27 cellular contexts compared by ENCODE assay signal in the genomic region with DNA sequence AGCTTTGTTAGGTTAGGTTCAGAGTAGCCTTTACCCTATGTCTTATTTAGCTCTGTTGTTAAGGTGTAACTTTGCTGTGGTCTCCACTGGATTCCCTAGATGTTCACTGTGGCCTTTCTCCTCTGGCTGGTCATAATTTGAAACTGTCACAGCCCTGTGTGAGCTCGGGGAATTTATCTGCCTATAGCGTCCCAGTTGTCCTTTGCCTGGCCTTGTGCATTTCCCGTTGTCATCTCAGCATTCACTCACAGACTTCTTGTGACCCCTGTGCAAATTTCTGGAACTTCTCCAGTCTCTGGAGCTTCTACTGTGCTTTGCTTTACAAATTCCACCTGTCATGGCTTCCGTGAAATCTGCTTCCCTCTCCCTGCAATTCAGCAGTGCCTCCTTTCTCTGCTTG.
"Had no signal": no experiment of that assay in that cellular context is flagged by ENCODE, and none has a peak within 500 bp of the region (broad histone marks: within the 10 kb centered on the region; RNA-seq: fewer than 3 reads in every experiment).

No MANE protein-coding gene starts in this region.

- ATAC-seq: activated CD8-positive, alpha-beta T cell treated with anti-CD3 and anti-CD28 coated beads, Interleukin-2, amount 10 ng/mL, durations not matched to agents 7 days and 5 days; body of pancreas had no signal

- H2AFZ ChIP-seq: PC-9 had no signal

- H3K4me2 ChIP-seq: PC-9, SK-N-SH had no signal

- H3K27me3 ChIP-seq: body of pancreas, breast epithelium, SJSA1 had no signal

- H3K9me3 ChIP-seq: body of pancreas, breast epithelium, SJSA1, SK-N-SH had no signal

- H3K4me1 ChIP-seq: breast epithelium had no signal

- H3K4me1 Mint-ChIP-seq: activated CD4-positive, alpha-beta T cell treated with anti-CD3 and anti-CD28 coated beads, Interleukin-2, amount 10 ng/mL, durations not matched to agents 24 days and 14 days; activated naive CD4-positive, alpha-beta T cell treated with anti-CD3 and anti-CD28 coated beads, Interleukin-2, amount 50 U/mL, for 24 hours; activated naive CD8-positive, alpha-beta T cell treated with anti-CD3 and anti-CD28 coated beads, Interleukin-2, amount 10 ng/mL, durations not matched to agents 7 days and 5 days had no signal

- H3K27me3 Mint-ChIP-seq: activated naive CD4-positive, alpha-beta T cell treated with anti-CD3 and anti-CD28 coated beads, Interleukin-2, amount 50 U/mL, for 24 hours; activated naive CD8-positive, alpha-beta T cell treated with anti-CD3 and anti-CD28 coated beads, Interleukin-2, amount 10 ng/mL, durations not matched to agents 7 days and 5 days; activated T-cell treated with anti-CD3 and anti-CD28 coated beads, Interleukin-2, amount 50 U/mL, for 24 hours had no signal

- H3K27ac Mint-ChIP-seq: activated CD4-positive, alpha-beta T cell treated with anti-CD3 and anti-CD28 coated beads, Interleukin-2, amount 10 ng/mL, durations not matched to agents 24 days and 14 days; activated CD8-positive, alpha-beta T cell treated with anti-CD3 and anti-CD28 coated beads, Interleukin-2, amount 10 ng/mL, durations not matched to agents 7 days and 5 days; activated naive CD4-positive, alpha-beta T cell treated with anti-CD3 and anti-CD28 coated beads, Interleukin-2, amount 50 U/mL, for 24 hours; activated naive CD8-positive, alpha-beta T cell treated with anti-CD3 and anti-CD28 coated beads, Interleukin-2, amount 10 ng/mL, durations not matched to agents 7 days and 5 days; activated T-cell treated with anti-CD3 and anti-CD28 coated beads, Interleukin-2, amount 50 U/mL, for 24 hours; activated T-helper 2 cell treated with anti-CD3 and anti-CD28 coated beads, Interferon-gamma antibody, Interleukin-2, Interleukin-4, amounts not matched to agents 10 μg/mL and 5 μg/mL and 100 μg/mL, durations not matched to agents 14 hours and 24 hours and 36 hours; T-helper 1 cell treated with Interleukin-12 subunit alpha and Interleukin-12 subunit beta and Interleukin-4 antibody, amounts not matched to agents 30 μg/mL and 1 μg/mL, for 36 hours; T-helper 2 cell treated with Interferon-gamma antibody and Interleukin-4, amounts not matched to agents 5 μg/mL and 100 μg/mL, for 36 hours had no signal

- H3K36me3 Mint-ChIP-seq: activated naive CD8-positive, alpha-beta T cell treated with anti-CD3 and anti-CD28 coated beads, Interleukin-2, amount 10 ng/mL, durations not matched to agents 7 days and 5 days had no signal

- H3K9me2 ChIP-seq: SK-N-SH had no signal

- H3K36me3 ChIP-seq: breast epithelium had no signal

- DNase-seq: activated CD4-positive, alpha-beta T cell treated with anti-CD3 and anti-CD28 coated beads, Interleukin-2, amount 10 ng/mL, durations not matched to agents 24 days and 14 days; activated CD4-positive, alpha-beta T cell treated with anti-CD3 and anti-CD28 coated beads, Interleukin-2, amount 50 U/mL, for 48 hours; activated CD8-positive, alpha-beta T cell treated with anti-CD3 and anti-CD28 coated beads, Interleukin-2, amount 10 ng/mL, durations not matched to agents 7 days and 5 days; activated gamma-delta T cell; activated naive CD4-positive, alpha-beta T cell treated with Interleukin-2 at 50 U/mL for 16 hours; activated naive CD8-positive, alpha-beta T cell treated with anti-CD3 and anti-CD28 coated beads, Interleukin-2, amount 10 ng/mL, durations not matched to agents 7 days and 5 days; activated T-cell treated with anti-CD3 and anti-CD28 coated beads, Interleukin-2, amount 50 U/mL, for 24 hours; body of pancreas; caudate nucleus; Karpas-422; KBM-7; NCI-H1105; NCI-H1417 treated with DMSO at 0.1 percent for 48 hours; NCI-H1694; NCI-H1930; NCI-H345; NCI-H524 treated with DMSO at 0.1 percent for 48 hours; NK-92 treated with Interleukin-12 subunit alpha and Interleukin-12 subunit beta, amount 100 ng/mL, for 24 hours; PC-9; SHP77 treated with DMSO at 0.1 percent for 48 hours; SK-N-SH had no signal

- H3K4me3 Mint-ChIP-seq: activated CD4-positive, alpha-beta T cell treated with anti-CD3 and anti-CD28 coated beads, Interleukin-2, amount 10 ng/mL, durations not matched to agents 24 days and 14 days; activated CD8-positive, alpha-beta T cell treated with anti-CD3 and anti-CD28 coated beads, Interleukin-2, amount 10 ng/mL, durations not matched to agents 7 days and 5 days; activated naive CD4-positive, alpha-beta T cell treated with anti-CD3 and anti-CD28 coated beads, Interleukin-2, amount 50 U/mL, for 24 hours; activated naive CD8-positive, alpha-beta T cell treated with anti-CD3 and anti-CD28 coated beads, Interleukin-2, amount 10 ng/mL, durations not matched to agents 7 days and 5 days; activated T-cell treated with anti-CD3 and anti-CD28 coated beads, Interleukin-2, amount 50 U/mL, for 24 hours; T-helper 1 cell treated with Interleukin-12 subunit alpha and Interleukin-12 subunit beta and Interleukin-4 antibody, amounts not matched to agents 30 μg/mL and 1 μg/mL, for 36 hours; T-helper 2 cell treated with Interferon-gamma antibody and Interleukin-4, amounts not matched to agents 5 μg/mL and 100 μg/mL, for 36 hours had no signal

- H3K27ac ChIP-seq: body of pancreas, breast epithelium, PC-9, SJSA1 had no signal

- H3K9me3 Mint-ChIP-seq: activated CD4-positive, alpha-beta T cell treated with anti-CD3 and anti-CD28 coated beads, Interleukin-2, amount 10 ng/mL, durations not matched to agents 24 days and 14 days; activated naive CD4-positive, alpha-beta T cell treated with anti-CD3 and anti-CD28 coated beads, Interleukin-2, amount 50 U/mL, for 24 hours; activated naive CD8-positive, alpha-beta T cell treated with anti-CD3 and anti-CD28 coated beads, Interleukin-2, amount 10 ng/mL, durations not matched to agents 7 days and 5 days; activated T-cell treated with anti-CD3 and anti-CD28 coated beads, Interleukin-2, amount 50 U/mL, for 24 hours; activated T-helper 2 cell treated with anti-CD3 and anti-CD28 coated beads, Interferon-gamma antibody, Interleukin-2, Interleukin-4, amounts not matched to agents 10 μg/mL and 5 μg/mL and 100 μg/mL, durations not matched to agents 14 hours and 24 hours and 36 hours; T-helper 1 cell treated with Interleukin-12 subunit alpha and Interleukin-12 subunit beta and Interleukin-4 antibody, amounts not matched to agents 30 μg/mL and 1 μg/mL, for 36 hours; T-helper 2 cell treated with Interferon-gamma antibody and Interleukin-4, amounts not matched to agents 5 μg/mL and 100 μg/mL, for 36 hours had no signal

- H3K4me3 ChIP-seq: body of pancreas, breast epithelium, PC-9, SJSA1 had no signal
